In the genomic region with DNA sequence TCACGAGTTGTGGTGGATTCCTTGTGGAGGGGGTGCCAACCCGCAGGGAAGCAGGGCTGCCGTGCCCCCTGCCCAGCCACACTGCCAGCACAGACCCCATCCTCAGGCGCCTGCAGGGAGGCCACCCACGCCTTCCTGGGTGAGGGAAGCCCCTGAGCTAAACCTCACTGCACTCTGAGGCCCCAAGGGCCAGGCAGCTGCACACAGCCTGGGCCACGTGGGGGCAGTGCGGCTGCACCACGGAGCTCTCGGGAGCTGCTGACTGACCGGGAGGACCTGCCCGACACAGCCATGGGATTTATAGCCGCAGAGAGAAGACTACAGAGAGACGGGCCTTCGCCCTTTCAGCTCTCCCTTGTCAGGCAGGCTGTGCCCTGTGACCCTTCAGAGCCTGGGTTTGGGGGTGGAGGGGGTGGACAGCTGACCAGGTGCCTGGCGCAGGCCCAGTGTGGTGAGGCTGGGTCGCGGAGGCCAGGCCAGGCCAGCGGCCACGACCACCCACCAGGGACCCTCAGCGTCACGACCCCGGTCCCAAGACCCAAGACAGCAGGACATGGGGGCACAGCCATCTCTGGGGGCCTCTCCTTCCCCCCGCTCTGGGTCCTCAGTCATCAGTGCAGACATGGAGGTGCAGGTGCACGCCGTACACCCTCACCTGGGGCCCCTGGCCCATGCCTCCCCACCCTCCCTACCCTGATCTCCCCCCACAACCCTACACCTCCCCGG, we compare ENCODE assay signal across 8 cellular contexts. TPM values are rescaled to one million over a fixed set of nuclear protein-coding genes. Genes with fewer than 3 reads are reported as not detected.
DNase-seq lines count a peak whose midpoint lies in the region; ATAC-seq lines count a peak whose summit lies in the region.

No MANE protein-coding gene starts in this region.

- peaks cover 0 to 2% (median 2%) of the 10 kb centered on the region in 3 donors for H3K27me3 Mint-ChIP-seq in immature natural killer cell (ENCODE audit: low read depth in 3 of 3)

- H3K9me3 Mint-ChIP-seq in immature natural killer cell, result no peaks in the 10 kb centered on the region

- intact Hi-C loops in right cardiac atrium (cut with DNase I), result no loop called here

- 65% methylated on average over 26 of the region's 26 CpGs for WGBS in right cardiac atrium

- H3K27ac Mint-ChIP-seq in immature natural killer cell, result no peak overlapping the region

- no peak overlapping the region for H3K4me3 ChIP-seq in right cardiac atrium (ENCODE audit: low read length)

- H3K27me3 ChIP-seq in right cardiac atrium (ENCODE audit: control insufficient read depth, insufficient read depth), result no peaks in the 10 kb centered on the region

- no peaks in the 10 kb centered on the region for H3K4me1 ChIP-seq in right cardiac atrium (ENCODE audit: control insufficient read depth, insufficient read depth, low read length)

- no peaks in the 10 kb centered on the region for H3K9me3 ChIP-seq in right cardiac atrium (ENCODE audit: control insufficient read depth, low read length)

- peaks cover 3 to 4% of the 10 kb centered on the region in 2 donors for H3K4me1 Mint-ChIP-seq in immature natural killer cell

- DNase-seq in DMS 273 (lab: John Stamatoyannopoulos, UW; ENCODE audit: unreplicated experiment) (peak; percentile 89), NCI-H748 (lab: John Stamatoyannopoulos, UW; ENCODE audit: unreplicated experiment) (peak; percentile 92), right cardiac atrium (peak in 1 of 3 donors; percentile 71), immature natural killer cell (no peak)
- peak; percentile 74 to 80 for DNase-seq in activated T-cell treated with anti-CD3 and anti-CD28 coated beads, Interleukin-2, amount 50 U/mL, for 48 hours
- peak; percentile 56 for DNase-seq in stimulated activated CD4-positive, alpha-beta T cell treated with anti-CD3 and anti-CD28 coated beads, Interleukin-1b, Interleukin-23, amount 100 ng/mL, for 48 hours

- peaks cover 0 to 7% (median 0%) of the 10 kb centered on the region in 3 donors for H3K36me3 Mint-ChIP-seq in immature natural killer cell

- ATAC-seq in GM19043 (IDR thresholded peaks at IDR 0.05; ENCODE audit: low read depth, unreplicated experiment) (peak; percentile 76), HG03097 (IDR thresholded peaks at IDR 0.05; ENCODE audit: low FRiP score, unreplicated experiment) (peak; percentile 51), right cardiac atrium (peak; percentile 22 to 33)

- no peak overlapping the region for H3K4me3 Mint-ChIP-seq in immature natural killer cell

- H3K27ac ChIP-seq in right cardiac atrium (ENCODE audit: low read length), result no peak overlapping the region

RNA-seq across cellular contexts. Expression of a gene that starts 4.3 kb away (rescaled TPM):
- 1 to 10 TPM in 2 of 4 donors, under 1 TPM in 2; 0.17 to 3.7 (median 1.6) TPM for total RNA-seq in right cardiac atrium
- 0.41 TPM for polyA plus RNA-seq in right cardiac atrium
- polyA plus RNA-seq in immature natural killer cell, result under 1 TPM in 1 of 3 donors, not detected in 2; 0.16 TPM

RNA-seq across cellular contexts. Expression of a gene that starts 45.8 kb away (rescaled TPM):
- total RNA-seq in right cardiac atrium, result 10 to 100 TPM; 29.7 to 41.8 (median 36.7) TPM
- polyA plus RNA-seq in right cardiac atrium, result 61.0 TPM
- 100 to 1,000 TPM; 209 to 392 (median 236) TPM for polyA plus RNA-seq in immature natural killer cell

Comparison
In these comparisons a context has a peak if more than half of its experiments do, and no peak if none do; other contexts are left out.
1. DNase-seq: peak in DMS 273 (single experiment), NCI-H748 (single experiment), activated T-cell treated with anti-CD3 and anti-CD28 coated beads, Interleukin-2, amount 50 U/mL, for 48 hours (2 of 2) and stimulated activated CD4-positive, alpha-beta T cell treated with anti-CD3 and anti-CD28 coated beads, Interleukin-1b, Interleukin-23, amount 100 ng/mL, for 48 hours (single experiment); none in immature natural killer cell (0 of 3).
2. Peak in every context shown above with its lines, with median percentiles within 50 percentile points of each other: ATAC-seq.